Comparison of ENCODE assay signal across 8 cellular contexts in the genomic region with DNA sequence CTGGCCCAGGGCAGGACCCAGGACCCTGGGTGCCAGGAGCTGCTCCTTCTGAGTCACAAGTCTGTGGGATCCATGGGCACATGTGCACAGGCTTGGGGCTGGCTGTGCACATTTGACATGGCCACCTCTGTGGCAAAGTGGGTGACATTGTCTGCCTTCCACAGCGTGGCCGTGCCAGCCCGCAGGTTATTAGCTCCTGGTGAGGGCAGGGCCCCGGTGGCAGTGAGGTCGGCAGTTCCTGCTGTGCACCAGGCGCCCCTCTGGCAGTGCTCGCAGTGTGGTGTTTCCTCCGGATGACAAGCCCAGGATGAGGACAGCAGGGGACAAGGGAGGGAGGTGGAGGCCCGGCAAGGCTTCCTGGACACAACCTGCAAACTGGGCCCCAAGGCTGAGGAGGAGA.
"Had no signal": no experiment of that assay in that cellular context is flagged by ENCODE, and none has a peak within 500 bp of the region (broad histone marks: within the 10 kb centered on the region; RNA-seq: fewer than 3 reads in every experiment).

No MANE protein-coding gene starts in this region.

- H3K9ac ChIP-seq: GM23248 had no signal

- H3K27ac ChIP-seq: GM23248, HL-60 had no signal

- ATAC-seq: HepG2 had no signal

- H3K4me3 ChIP-seq: GM23248 had no signal

- DNase-seq: GM23248, GOT3, H9, HCEC 1CT, KBM-7 had no signal

- H2AFZ ChIP-seq: GM23248 had no signal

- FAIRE-seq: H54, HepG2 had no signal
